15 cellular contexts compared by ENCODE assay signal in the genomic region with DNA sequence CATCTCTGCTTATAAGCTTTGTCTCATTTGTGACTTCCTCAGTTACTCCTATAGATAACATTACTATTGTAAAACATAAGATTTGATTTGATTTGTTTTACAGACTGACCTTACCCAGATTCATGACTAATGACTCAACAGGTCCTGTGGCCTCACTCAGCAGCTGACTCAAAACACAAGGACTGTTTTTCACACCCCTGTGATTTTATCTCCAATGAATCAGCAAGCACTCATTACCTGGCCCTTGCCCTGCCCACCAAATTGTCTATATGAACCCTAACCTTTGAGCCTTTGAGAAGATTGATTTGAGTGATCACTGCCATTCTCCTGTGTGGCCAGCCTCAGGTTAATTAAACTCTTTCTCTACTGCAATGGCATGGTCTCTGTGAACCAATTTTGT.
DNase-seq lines count a peak whose midpoint lies in the region; ATAC-seq, FAIRE-seq and TF ChIP-seq lines count a peak whose summit lies in the region.
"Had no signal": no experiment of that assay in that cellular context is flagged by ENCODE, and none has a peak within 500 bp of the region (broad histone marks: within the 10 kb centered on the region; RNA-seq: fewer than 3 reads in every experiment).

No MANE protein-coding gene starts in this region.

- peaks cover 0 to 11% of the 10 kb centered on the region in 2 donors for H3K9me3 Mint-ChIP-seq in stimulated activated naive CD8-positive, alpha-beta T cell treated with anti-CD3 and anti-CD28 coated beads, Interleukin-15, amount 100 ng/mL, for 72 hours
- H3K9me3 Mint-ChIP-seq: H9 had no signal

- H3K27ac Mint-ChIP-seq in stimulated activated naive CD8-positive, alpha-beta T cell treated with anti-CD3 and anti-CD28 coated beads, Interleukin-15, amount 100 ng/mL, for 72 hours = no peak overlapping the region

- H3K27me3 Mint-ChIP-seq in stimulated activated naive CD8-positive, alpha-beta T cell treated with anti-CD3 and anti-CD28 coated beads, Interleukin-15, amount 100 ng/mL, for 72 hours = no peaks in the 10 kb centered on the region

- ATAC-seq in HG02642 (IDR thresholded peaks at IDR 0.05; ENCODE audit: poor library complexity, unreplicated experiment) = peak; percentile 72
- ATAC-seq in stimulated activated naive CD8-positive, alpha-beta T cell treated with anti-CD3 and anti-CD28 coated beads, Interleukin-15, amount 100 ng/mL, for 72 hours = no peak

- TF ChIP-seq CTCF in fibroblast of villous mesenchyme (IDR thresholded peaks at IDR 0.05; ENCODE audit: insufficient read depth, low read depth, low read length) = no peak

- peak; percentile 76 for FAIRE-seq in GM12891 (lab: Jason Lieb, UNC)

- TF ChIP-seq POLR2A in GM12891 (IDR thresholded peaks at IDR 0.05; ENCODE audit: low read depth, low read length) = no peak

- DNase-seq in GM12891 (ENCODE audit: insufficient read length, low spot score) (no peak), HT-29 (ENCODE audit: low spot score) (peak; percentile 46), fibroblast of villous mesenchyme (ENCODE audit: low read depth) (peak; percentile 2), SIG-M5 treated with dmso at 0.1 percent for 504 hours (lab: John Stamatoyannopoulos, UW; ENCODE audit: unreplicated experiment) (no peak), AG20443 (ENCODE audit: low spot score) (no peak), iPS-NIHi7 (ENCODE audit: extremely low spot score) (no peak)
- DNase-seq in stimulated activated naive CD8-positive, alpha-beta T cell treated with anti-CD3 and anti-CD28 coated beads, Interleukin-15, amount 100 ng/mL, for 72 hours = no peak
- DNase-seq: activated CD8-positive, alpha-beta memory T cell treated with anti-CD3 and anti-CD28 coated beads for 24 hours; H9; SW 1271 had no signal

- no peak overlapping the region for H3K4me3 ChIP-seq in fibroblast of villous mesenchyme (ENCODE audit: low read depth, low read length)
- H3K4me3 ChIP-seq: ascending aorta, BLaER1, lung, right atrium auricular region had no signal

- H3K4me3 Mint-ChIP-seq in stimulated activated naive CD8-positive, alpha-beta T cell treated with anti-CD3 and anti-CD28 coated beads, Interleukin-15, amount 100 ng/mL, for 72 hours = no peak overlapping the region
- H3K4me3 Mint-ChIP-seq: H9 had no signal

- H3K4me1 Mint-ChIP-seq in stimulated activated naive CD8-positive, alpha-beta T cell treated with anti-CD3 and anti-CD28 coated beads, Interleukin-15, amount 100 ng/mL, for 72 hours = no peaks in the 10 kb centered on the region
- H3K4me1 Mint-ChIP-seq: H9 had no signal

TF ChIP-seq in GM12891, 5 proteins besides CTCF, POLR2A, EP300 and RAD21:
- TF ChIP-seq POLR2AphosphoS5 (IDR thresholded peaks at IDR 0.05; ENCODE audit: low read depth, low read length) (no peak), SPI1 (IDR thresholded peaks at IDR 0.05; ENCODE audit: low read depth, low read length) (no peak), PAX5 (IDR thresholded peaks at IDR 0.05; ENCODE audit: insufficient read depth, low read length, severe bottlenecking) (peak; percentile 86), POU2F2 (IDR thresholded peaks at IDR 0.05; ENCODE audit: low read depth, low read length) (no peak)
TF ChIP-seq in GM12891: peak in this region for 1.

Comparison
In these comparisons a context has a peak if more than half of its experiments do, and no peak if none do; other contexts are left out.
1. DNase-seq: peak in HT-29 (single experiment) and fibroblast of villous mesenchyme (single experiment); none in GM12891 (single experiment), SIG-M5 treated with dmso at 0.1 percent for 504 hours (single experiment), AG20443 (single experiment), iPS-NIHi7 (single experiment) and stimulated activated naive CD8-positive, alpha-beta T cell treated with anti-CD3 and anti-CD28 coated beads, Interleukin-15, amount 100 ng/mL, for 72 hours (0 of 2).